Comparison of ENCODE assay signal across 1 cellular context in the genomic region with DNA sequence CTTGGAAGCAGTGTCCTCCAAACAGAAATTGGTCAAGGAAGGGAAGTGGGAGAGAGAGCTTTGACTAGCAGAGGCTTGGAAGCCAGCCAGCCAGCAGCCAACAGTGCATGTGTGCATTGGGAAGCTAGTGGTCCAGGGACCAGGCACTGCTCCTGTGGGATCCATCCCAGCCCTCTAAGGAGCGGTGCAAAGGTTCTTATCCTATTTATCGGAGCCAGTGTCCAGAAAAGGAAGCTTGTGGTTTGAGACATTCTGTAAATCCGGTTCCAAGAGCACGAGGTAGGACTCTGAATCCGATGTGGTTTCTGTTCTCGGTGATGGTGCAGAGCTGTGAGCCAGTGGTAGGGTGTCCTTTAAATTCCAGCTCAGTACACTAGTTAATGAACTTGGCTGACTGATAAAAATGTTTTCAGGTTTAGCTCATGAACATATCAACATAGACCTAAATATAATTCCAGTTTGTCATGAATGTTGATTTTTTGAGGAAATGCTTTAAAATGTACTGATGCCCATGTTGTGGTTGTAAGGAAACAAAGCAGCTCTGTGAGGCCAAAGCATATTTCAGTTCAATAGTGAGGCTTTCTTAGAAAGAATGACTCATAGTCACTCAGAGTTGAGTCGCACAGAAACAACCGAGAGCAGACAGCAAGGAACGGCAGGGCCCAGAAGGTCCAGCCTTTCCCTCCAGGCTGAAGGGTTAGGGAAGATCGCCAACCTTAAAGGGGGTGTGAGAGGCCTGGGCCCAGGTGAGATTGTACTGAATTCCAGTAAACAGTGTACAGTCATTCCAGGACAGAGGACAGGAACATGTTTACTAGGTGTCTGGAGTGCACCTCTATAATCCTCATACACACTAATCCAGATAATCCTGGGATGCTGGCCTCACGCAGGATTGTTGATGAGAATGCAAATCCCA.
A peak's percentile ranks its signal among the peaks of the same experiment; 100 is the strongest.
TF ChIP-seq lines count a peak whose summit lies in the region.

No MANE protein-coding gene starts in this region.

TF ChIP-seq in HCT116, 20 proteins besides CTCF, POLR2A, EP300 and RAD21 (continued from another document):
- TF ChIP-seq MAX (IDR thresholded peaks at IDR 0.05) (peak; percentile 45; the same call in 1 of the 2 replicates), SRF (IDR thresholded peaks at IDR 0.05; ENCODE audit: low read depth) (no peak)
TF ChIP-seq in HCT116: peak in this region for 7.
